Comparison of ENCODE assay signal across 15 cellular contexts in genomic region chr17:78082988-78083387, GRCh38. TPM values are rescaled to one million over a fixed set of nuclear protein-coding genes. Genes with fewer than 3 reads are reported as not detected.
DNase-seq lines count a peak whose midpoint lies in the region; ATAC-seq and TF ChIP-seq lines count a peak whose summit lies in the region.
"Had no signal": no experiment of that assay in that cellular context is flagged by ENCODE, and none has a peak within 500 bp of the region (broad histone marks: within the 10 kb centered on the region; RNA-seq: fewer than 3 reads in every experiment).

No MANE protein-coding gene starts in this region.

- ATAC-seq in HG03378 (IDR thresholded peaks at IDR 0.05; ENCODE audit: unreplicated experiment) (no peak), upper lobe of left lung (ENCODE audit: low FRiP score in 2 of 2) (no peak)
- ATAC-seq: activated T-cell treated with anti-CD3 and anti-CD28 coated beads, Interleukin-2, amount 50 U/mL, for 4 hours; stimulated activated memory B cell treated with anti-CD40 and anti-IgM and Interleukin-4, amounts not matched to agents 10 μg/mL and 1 μg/mL and 100 μg/mL, for 72 hours; upper lobe of right lung had no signal

- intact Hi-C loops in left ventricle myocardium inferior (cut with micrococcal nuclease): no loop called here

- WGBS in upper lobe of left lung, 2 donors: 94 to 95% methylated on average over 7 of the region's 7 CpGs

- H3K27me3 ChIP-seq in left ventricle myocardium inferior (ENCODE audit: low read depth) (no peaks in the 10 kb centered on the region), upper lobe of left lung (no peaks in the 10 kb centered on the region)
- H3K27me3 ChIP-seq: upper lobe of right lung had no signal

- TF ChIP-seq POLR2A in upper lobe of left lung (IDR thresholded peaks at IDR 0.05): no peak

- peak overlapping the region; percentile 81 for H3K27ac ChIP-seq in left ventricle myocardium inferior (replicated peaks)
- no peak overlapping the region for H3K27ac ChIP-seq in upper lobe of left lung
- H3K27ac ChIP-seq: upper lobe of right lung had no signal

- no peaks in the 10 kb centered on the region for H3K9me3 ChIP-seq in left ventricle myocardium inferior (replicated peaks)
- no peaks in the 10 kb centered on the region for H3K9me3 ChIP-seq in upper lobe of left lung
- H3K9me3 ChIP-seq: upper lobe of right lung had no signal

- TF ChIP-seq EP300 in upper lobe of left lung (IDR thresholded peaks at IDR 0.05): no peak

- no peak for TF ChIP-seq CTCF in left ventricle myocardium inferior (IDR thresholded peaks at IDR 0.05; ENCODE audit: borderline replicate concordance)
- no peak for TF ChIP-seq CTCF in upper lobe of left lung (IDR thresholded peaks at IDR 0.05)

- H3K4me1 ChIP-seq in left ventricle myocardium inferior (peaks cover 51% of the 10 kb centered on the region), upper lobe of left lung (no peaks in the 10 kb centered on the region)
- H3K4me1 ChIP-seq: upper lobe of right lung had no signal

- no peak overlapping the region for H3K4me3 ChIP-seq in left ventricle myocardium inferior
- H3K4me3 ChIP-seq in upper lobe of left lung: no peak overlapping the region
- H3K4me3 ChIP-seq: upper lobe of right lung had no signal

- DNase-seq in COLO668 (lab: John Stamatoyannopoulos, UW; ENCODE audit: unreplicated experiment): peak; percentile 3
- DNase-seq in NCI-H1105 (lab: John Stamatoyannopoulos, UW): peak; percentile 79
- DNase-seq in NCI-H748 treated with DMSO at 0.1 percent for 48 hours (lab: John Stamatoyannopoulos, UW): peak; percentile 36
- no peak for DNase-seq in left ventricle myocardium inferior
- no peak for DNase-seq in hypothalamus (lab: John Stamatoyannopoulos, UW)
- no peak for DNase-seq in activated CD4-positive, alpha-beta T cell treated with anti-CD3 and anti-CD28 coated beads, Interleukin-2, amount 50 U/mL, for 48 hours
- DNase-seq in upper lobe of left lung: no peak
- DNase-seq: activated CD4-positive, alpha-beta T cell treated with anti-CD3 and anti-CD28 coated beads, Interleukin-2, amount 10 ng/mL, durations not matched to agents 7 days and 5 days; activated naive CD8-positive, alpha-beta T cell treated with anti-CD3 and anti-CD28 coated beads, Interleukin-2, amount 10 ng/mL, durations not matched to agents 7 days and 5 days; activated T-cell treated with anti-CD3 and anti-CD28 coated beads, Interleukin-2, amount 50 U/mL, for 4 hours; NCI-H82; upper lobe of right lung had no signal

- H3K36me3 ChIP-seq in left ventricle myocardium inferior (peaks cover 88% of the 10 kb centered on the region), upper lobe of left lung (peaks cover 10 to 77% (median 45%) of the 10 kb centered on the region in 4 donors)

RNA-seq across cellular contexts. Expression of gene TMC6, which starts 45.6 kb away (rescaled TPM):
- total RNA-seq in left ventricle myocardium inferior: 39.5 TPM
- total RNA-seq in upper lobe of left lung: 100 to 1,000 TPM in 5 of 6 donors, 10 to 100 TPM in 1; 51.4 to 216 (median 195) TPM

RNA-seq across cellular contexts. Expression of gene TMC8, which starts 47.6 kb away (rescaled TPM):
- total RNA-seq in left ventricle myocardium inferior: 1.3 TPM
- 10 to 100 TPM; 10.8 to 65.0 (median 33.8) TPM for total RNA-seq in upper lobe of left lung
- total RNA-seq: MCF 10A had no signal

Comparison
In these comparisons a context has a peak if more than half of its experiments do, and no peak if none do; other contexts are left out.
1. DNase-seq: peak in COLO668 (single experiment), NCI-H1105 (single experiment) and NCI-H748 treated with DMSO at 0.1 percent for 48 hours (single experiment); none in left ventricle myocardium inferior (single experiment), hypothalamus (0 of 51), activated CD4-positive, alpha-beta T cell treated with anti-CD3 and anti-CD28 coated beads, Interleukin-2, amount 50 U/mL, for 48 hours (0 of 2) and upper lobe of left lung (0 of 2).